2 cellular contexts compared by ENCODE assay signal in the genomic region with DNA sequence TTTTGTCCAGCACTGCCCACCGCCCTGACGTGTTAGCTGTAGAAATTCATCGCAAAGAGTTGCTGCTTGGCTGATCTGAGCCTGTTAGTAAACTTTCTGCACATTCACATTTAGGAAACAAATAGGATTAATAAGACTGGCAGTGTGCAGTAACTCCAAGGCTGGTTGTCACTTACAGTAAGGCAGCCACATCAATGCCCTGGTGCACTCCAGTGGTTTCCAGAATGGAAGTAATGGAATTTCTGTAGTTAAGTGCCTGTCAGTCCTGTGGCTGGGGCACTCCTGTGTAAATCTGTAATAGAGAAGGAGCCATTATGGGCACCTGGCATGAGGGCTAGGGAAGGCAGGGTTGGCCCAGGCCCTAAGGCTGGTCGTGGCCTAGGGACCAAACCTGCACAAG.
TF ChIP-seq lines count a peak whose summit lies in the region.

No MANE protein-coding gene starts in this region.

TF ChIP-seq in SK-N-SH, 30 proteins besides CTCF, POLR2A, EP300 and RAD21:
- TF ChIP-seq, protein P1, sequence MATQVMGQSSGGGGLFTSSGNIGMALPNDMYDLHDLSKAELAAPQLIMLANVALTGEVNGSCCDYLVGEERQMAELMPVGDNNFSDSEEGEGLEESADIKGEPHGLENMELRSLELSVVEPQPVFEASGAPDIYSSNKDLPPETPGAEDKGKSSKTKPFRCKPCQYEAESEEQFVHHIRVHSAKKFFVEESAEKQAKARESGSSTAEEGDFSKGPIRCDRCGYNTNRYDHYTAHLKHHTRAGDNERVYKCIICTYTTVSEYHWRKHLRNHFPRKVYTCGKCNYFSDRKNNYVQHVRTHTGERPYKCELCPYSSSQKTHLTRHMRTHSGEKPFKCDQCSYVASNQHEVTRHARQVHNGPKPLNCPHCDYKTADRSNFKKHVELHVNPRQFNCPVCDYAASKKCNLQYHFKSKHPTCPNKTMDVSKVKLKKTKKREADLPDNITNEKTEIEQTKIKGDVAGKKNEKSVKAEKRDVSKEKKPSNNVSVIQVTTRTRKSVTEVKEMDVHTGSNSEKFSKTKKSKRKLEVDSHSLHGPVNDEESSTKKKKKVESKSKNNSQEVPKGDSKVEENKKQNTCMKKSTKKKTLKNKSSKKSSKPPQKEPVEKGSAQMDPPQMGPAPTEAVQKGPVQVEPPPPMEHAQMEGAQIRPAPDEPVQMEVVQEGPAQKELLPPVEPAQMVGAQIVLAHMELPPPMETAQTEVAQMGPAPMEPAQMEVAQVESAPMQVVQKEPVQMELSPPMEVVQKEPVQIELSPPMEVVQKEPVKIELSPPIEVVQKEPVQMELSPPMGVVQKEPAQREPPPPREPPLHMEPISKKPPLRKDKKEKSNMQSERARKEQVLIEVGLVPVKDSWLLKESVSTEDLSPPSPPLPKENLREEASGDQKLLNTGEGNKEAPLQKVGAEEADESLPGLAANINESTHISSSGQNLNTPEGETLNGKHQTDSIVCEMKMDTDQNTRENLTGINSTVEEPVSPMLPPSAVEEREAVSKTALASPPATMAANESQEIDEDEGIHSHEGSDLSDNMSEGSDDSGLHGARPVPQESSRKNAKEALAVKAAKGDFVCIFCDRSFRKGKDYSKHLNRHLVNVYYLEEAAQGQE (IDR thresholded peaks at IDR 0.05; ENCODE audit: low read depth, low read length), result no peak
- TF ChIP-seq, protein P2, sequence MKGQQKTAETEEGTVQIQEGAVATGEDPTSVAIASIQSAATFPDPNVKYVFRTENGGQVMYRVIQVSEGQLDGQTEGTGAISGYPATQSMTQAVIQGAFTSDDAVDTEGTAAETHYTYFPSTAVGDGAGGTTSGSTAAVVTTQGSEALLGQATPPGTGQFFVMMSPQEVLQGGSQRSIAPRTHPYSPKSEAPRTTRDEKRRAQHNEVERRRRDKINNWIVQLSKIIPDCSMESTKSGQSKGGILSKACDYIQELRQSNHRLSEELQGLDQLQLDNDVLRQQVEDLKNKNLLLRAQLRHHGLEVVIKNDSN (IDR thresholded peaks at IDR 0.05; ENCODE audit: borderline replicate concordance, low read depth), result no peak
- TF ChIP-seq RCOR1 (IDR thresholded peaks at IDR 0.05; ENCODE audit: low read length) (no peak), POLR2AphosphoS5 (IDR thresholded peaks at IDR 0.05; ENCODE audit: low read depth, low read length) (no peak)
- TF ChIP-seq, protein P3, sequence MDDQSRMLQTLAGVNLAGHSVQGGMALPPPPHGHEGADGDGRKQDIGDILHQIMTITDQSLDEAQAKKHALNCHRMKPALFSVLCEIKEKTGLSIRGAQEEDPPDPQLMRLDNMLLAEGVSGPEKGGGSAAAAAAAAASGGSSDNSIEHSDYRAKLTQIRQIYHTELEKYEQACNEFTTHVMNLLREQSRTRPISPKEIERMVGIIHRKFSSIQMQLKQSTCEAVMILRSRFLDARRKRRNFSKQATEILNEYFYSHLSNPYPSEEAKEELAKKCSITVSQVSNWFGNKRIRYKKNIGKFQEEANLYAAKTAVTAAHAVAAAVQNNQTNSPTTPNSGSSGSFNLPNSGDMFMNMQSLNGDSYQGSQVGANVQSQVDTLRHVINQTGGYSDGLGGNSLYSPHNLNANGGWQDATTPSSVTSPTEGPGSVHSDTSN (IDR thresholded peaks at IDR 0.05), result no peak

TF ChIP-seq in SK-N-SH treated with all-trans-retinoic acid at 6 μM for 48 hours, 23 proteins besides CTCF, POLR2A, EP300 and RAD21 (continued from another document):
- TF ChIP-seq TCF4 (CRISPR knock-in tag; IDR thresholded peaks at IDR 0.05; ENCODE audit: borderline replicate concordance) (no peak), ZFP3 (CRISPR knock-in tag; IDR thresholded peaks at IDR 0.05) (no peak)
